Comparison of ENCODE assay signal across 12 cellular contexts in genomic region chr4:152369903-152370296, GRCh38.
DNase-seq lines count a peak whose midpoint lies in the region; TF ChIP-seq lines count a peak whose summit lies in the region.
"Had no signal": no experiment of that assay in that cellular context is flagged by ENCODE, and none has a peak within 500 bp of the region (broad histone marks: within the 10 kb centered on the region; RNA-seq: fewer than 3 reads in every experiment).

No MANE protein-coding gene starts in this region.

- intact Hi-C loops in esophagus squamous epithelium (cut with DNase I) = no loop called here

- peak; percentile 81 for TF ChIP-seq CTCF in OCI-LY3 (IDR thresholded peaks at IDR 0.05; ENCODE audit: low read depth, low read length)
- peak in 4 of 6 experiments; percentile 24 to 50 (median 27) for TF ChIP-seq CTCF in esophagus squamous epithelium (IDR thresholded peaks at IDR 0.05)
- TF ChIP-seq CTCF in smooth muscle cell (IDR thresholded peaks at IDR 0.05; ENCODE audit: borderline replicate concordance, insufficient read depth, poor library complexity, severe bottlenecking) = peak; percentile 40

- DNase-seq in NOMO-1 treated with DMSO at 0.1 percent for 48 hours (lab: John Stamatoyannopoulos, UW; ENCODE audit: unreplicated experiment) (peak; percentile 13), NOMO-1 (lab: John Stamatoyannopoulos, UW; ENCODE audit: unreplicated experiment in 2 of 2) (no peak), esophagus squamous epithelium (lab: John Stamatoyannopoulos, UW) (no peak), smooth muscle cell (lab: John Stamatoyannopoulos, UW; ENCODE audit: unreplicated experiment) (no peak), NCI-H526 treated with DMSO at 0.1 percent for 48 hours (lab: John Stamatoyannopoulos, UW) (no peak)
- no peak for DNase-seq in NK-92 treated with Interleukin-12 subunit alpha and Interleukin-12 subunit beta, amount 100 ng/mL, for 24 hours (lab: John Stamatoyannopoulos, UW)
- DNase-seq in activated naive CD4-positive, alpha-beta T cell treated with Interleukin-2 at 50 U/mL for 16 hours = no peak
- DNase-seq: activated gamma-delta T cell treated with Interleukin-2 at 50 U/mL for 16 hours; stimulated activated naive CD8-positive, alpha-beta T cell treated with anti-CD3 and anti-CD28 coated beads, Interleukin-15, Interleukin-2, amounts not matched to agents 100 U/mL and 50 U/mL, for 24 hours had no signal

- no peak for TF ChIP-seq POLR2A in esophagus squamous epithelium (IDR thresholded peaks at IDR 0.05)

- no peak overlapping the region for H2AFZ ChIP-seq in OCI-LY3 (ENCODE audit: low read depth, low read length)
- no peak overlapping the region for H2AFZ ChIP-seq in smooth muscle cell (ENCODE audit: low read depth)

- H3K36me3 ChIP-seq in OCI-LY3 (replicated peaks; ENCODE audit: low read depth, low read length) = peaks cover 7% of the 10 kb centered on the region
- no peaks in the 10 kb centered on the region for H3K36me3 ChIP-seq in esophagus squamous epithelium
- H3K36me3 ChIP-seq in smooth muscle cell (ENCODE audit: low read depth) = no peaks in the 10 kb centered on the region

- H3K79me2 ChIP-seq in OCI-LY3 (ENCODE audit: low read length) (peaks cover 70% of the 10 kb centered on the region), smooth muscle cell (ENCODE audit: low read depth) (no peaks in the 10 kb centered on the region)

- H4K20me1 ChIP-seq in OCI-LY3 (ENCODE audit: insufficient read depth, low read length) (peaks cover 6% of the 10 kb centered on the region; the same call in 1 of the 2 replicates), smooth muscle cell (ENCODE audit: low read depth) (peaks cover 42% of the 10 kb centered on the region)

- H3K4me2 ChIP-seq in OCI-LY3 (ENCODE audit: low read length) (peak overlapping the region; percentile 82), smooth muscle cell (no peak overlapping the region)
- H3K4me2 ChIP-seq: BLaER1 treated with 17β-estradiol and CSF1 and Interleukin-3, amounts not matched to agents 10 nM and 100 nM had no signal

- H3F3A ChIP-seq in smooth muscle cell (ENCODE audit: low read depth) = no peaks in the 10 kb centered on the region

- no peaks in the 10 kb centered on the region for H3K27me3 ChIP-seq in OCI-LY3 (ENCODE audit: low read depth, low read length)
- no peaks in the 10 kb centered on the region for H3K27me3 ChIP-seq in esophagus squamous epithelium
- H3K27me3 ChIP-seq in smooth muscle cell (ENCODE audit: low read depth) = no peaks in the 10 kb centered on the region
- H3K27me3 ChIP-seq: BLaER1 treated with 17β-estradiol and CSF1 and Interleukin-3, amounts not matched to agents 10 nM and 100 nM had no signal

- H3K9me3 ChIP-seq in OCI-LY3 (ENCODE audit: insufficient read depth, low read length) (no peaks in the 10 kb centered on the region), esophagus squamous epithelium (no peaks in the 10 kb centered on the region), smooth muscle cell (replicated peaks; ENCODE audit: low read depth) (no peaks in the 10 kb centered on the region)

- H3K4me1 ChIP-seq in OCI-LY3 (ENCODE audit: low read length) (peaks cover 58% of the 10 kb centered on the region), esophagus squamous epithelium (no peaks in the 10 kb centered on the region), smooth muscle cell (ENCODE audit: low read depth) (no peaks in the 10 kb centered on the region)
- H3K4me1 ChIP-seq: BLaER1 treated with 17β-estradiol and CSF1 and Interleukin-3, amounts not matched to agents 10 nM and 100 nM had no signal

- H3K27ac ChIP-seq in OCI-LY3 (ENCODE audit: low read length) = peak overlapping the region; percentile 70
- no peak overlapping the region for H3K27ac ChIP-seq in esophagus squamous epithelium
- no peak overlapping the region for H3K27ac ChIP-seq in smooth muscle cell (ENCODE audit: low read depth)
- H3K27ac ChIP-seq: BLaER1 treated with 17β-estradiol and CSF1 and Interleukin-3, amounts not matched to agents 10 nM and 100 nM had no signal

- H3K4me3 ChIP-seq in OCI-LY3 (ENCODE audit: low read length) (peak overlapping the region; percentile 55), esophagus squamous epithelium (no peak overlapping the region), smooth muscle cell (no peak overlapping the region)
- H3K4me3 ChIP-seq: BLaER1 treated with 17β-estradiol and CSF1 and Interleukin-3, amounts not matched to agents 10 nM and 100 nM; lung had no signal

- 23 to 41% methylated on average over 1 of the region's 1 CpG for WGBS in esophagus squamous epithelium, 2 donors
- WGBS in smooth muscle cell (ENCODE audit: low lambda C conversion rate) = 83% methylated on average over 1 of the region's 1 CpG

- H3K9ac ChIP-seq in OCI-LY3 (ENCODE audit: low read length) = peak overlapping the region; percentile 46
- no peak overlapping the region for H3K9ac ChIP-seq in smooth muscle cell (ENCODE audit: low read depth)
- H3K9ac ChIP-seq: BLaER1 treated with 17β-estradiol and CSF1 and Interleukin-3, amounts not matched to agents 10 nM and 100 nM had no signal

Comparison
In these comparisons a context has a peak if more than half of its experiments do, and no peak if none do; other contexts are left out.
1. CTCF ChIP-seq: peak in every context shown above with its lines; median percentile 81 in OCI-LY3; 40 in smooth muscle cell; 27 in esophagus squamous epithelium.